In genomic region chr18:45926691-45927090, GRCh38 we compare ENCODE assay signal across 25 cellular contexts.
"Had no signal": no experiment of that assay in that cellular context is flagged by ENCODE, and none has a peak within 500 bp of the region (broad histone marks: within the 10 kb centered on the region; RNA-seq: fewer than 3 reads in every experiment).

No MANE protein-coding gene starts in this region.

- H3K4me1 ChIP-seq: left lung, neural progenitor cell, spleen, thyroid gland, transverse colon, upper lobe of right lung had no signal

- H3K4me3 ChIP-seq: left lung, lung, neural progenitor cell, ovary, spleen, thyroid gland, transverse colon, upper lobe of right lung had no signal

- ATAC-seq: left colon; left lung; natural killer cell; right cardiac atrium; sciatic nerve; stimulated activated effector memory CD8-positive, alpha-beta T cell treated with anti-CD3 and anti-CD28 coated beads, Interleukin-12 subunit alpha, Interleukin-12 subunit beta, amount 100 ng/mL, for 72 hours; upper lobe of right lung had no signal

- H3K36me3 ChIP-seq: neural progenitor cell, ovary had no signal

- H3K9me3 ChIP-seq: left lung, neutrophil, ovary, spleen, thyroid gland, transverse colon, upper lobe of right lung had no signal

- H3K27me3 ChIP-seq: left lung, neural progenitor cell, neutrophil, ovary, spleen, thyroid gland, transverse colon, upper lobe of right lung had no signal

- H3K27ac ChIP-seq: left lung, neural progenitor cell, neutrophil, ovary, spleen, thyroid gland, transverse colon, upper lobe of right lung had no signal

- DNase-seq: head of caudate nucleus; hypothalamus; immature natural killer cell; kidney; left colon; left lung; naive B cell; natural killer cell; nephron progenitor cell; occipital lobe; ovary; retina; small intestine; stimulated activated CD4-positive, alpha-beta T cell treated with anti-CD3 and anti-CD28 coated beads, Interleukin-4, amount 100 ng/mL, for 24 hours; stimulated activated naive CD4-positive, alpha-beta T cell; thyroid gland; transverse colon; upper lobe of right lung had no signal
